16 cellular contexts compared by ENCODE assay signal in the genomic region with DNA sequence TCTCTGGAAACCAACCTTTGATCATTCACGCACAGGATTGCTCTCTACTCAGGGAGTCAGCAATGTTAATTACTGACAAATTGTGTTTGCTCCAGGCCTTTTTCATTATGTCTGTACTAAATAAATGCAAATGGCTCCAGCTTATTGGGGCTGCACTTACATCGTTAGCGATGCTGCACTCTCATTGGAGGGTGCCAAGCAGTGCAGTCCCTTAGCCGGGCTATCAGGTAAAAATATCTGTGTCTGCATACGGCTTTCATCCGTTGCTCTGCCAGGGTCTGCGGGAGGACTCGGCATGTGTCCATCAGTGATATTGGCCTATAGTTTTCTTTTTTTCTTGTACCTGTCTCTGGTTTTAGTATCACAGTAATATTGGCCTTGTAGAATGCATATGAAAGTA.
DNase-seq lines count a peak whose midpoint lies in the region; ATAC-seq and TF ChIP-seq lines count a peak whose summit lies in the region.
"Had no signal": no experiment of that assay in that cellular context is flagged by ENCODE, and none has a peak within 500 bp of the region (broad histone marks: within the 10 kb centered on the region; RNA-seq: fewer than 3 reads in every experiment).

No MANE protein-coding gene starts in this region.

- H3K9me3 ChIP-seq in Caco-2 (no peaks in the 10 kb centered on the region; the same call in 1 of the 2 replicates), hepatocyte (ENCODE audit: low read depth) (no peaks in the 10 kb centered on the region)
- H3K9me3 ChIP-seq: BLaER1, HAP-1 had no signal

- no peaks in the 10 kb centered on the region for H3K36me3 ChIP-seq in Caco-2 (ENCODE audit: control insufficient read depth, insufficient read depth, low read length)
- H3K36me3 ChIP-seq in hepatocyte (replicated peaks; ENCODE audit: insufficient read depth, low read depth): no peaks in the 10 kb centered on the region
- H3K36me3 ChIP-seq in mesendoderm (ENCODE audit: control insufficient read depth, insufficient read depth, low read length): no peaks in the 10 kb centered on the region
- H3K36me3 ChIP-seq: BLaER1, HAP-1 had no signal

- intact Hi-C loops in Caco-2 (cut with micrococcal nuclease; ENCODE audit: unreplicated experiment): no loop called here

- H4K5ac ChIP-seq in mesendoderm (ENCODE audit: low read length): no peak overlapping the region

- H3K27ac ChIP-seq in hepatocyte: no peak overlapping the region
- H3K27ac ChIP-seq in mesendoderm (ENCODE audit: low read depth, low read length): no peak overlapping the region
- H3K27ac ChIP-seq: BLaER1, KMS-11 had no signal

- H3K27me3 Mint-ChIP-seq in Caco-2 (ENCODE audit: insufficient read depth, unreplicated experiment): no peaks in the 10 kb centered on the region
- H3K27me3 Mint-ChIP-seq: CD4-positive, alpha-beta memory T cell had no signal

- H3K56ac ChIP-seq in mesendoderm (ENCODE audit: low read length): no peak overlapping the region

- no TSS peak for BruUV-seq in Caco-2 (replicated peaks; lab: Mats Ljungman, UMichigan)

- no peak overlapping the region for H3K4me3 ChIP-seq in Caco-2 (ENCODE audit: low read depth, low read length)
- no peak overlapping the region for H3K4me3 ChIP-seq in hepatocyte
- no peak overlapping the region for H3K4me3 ChIP-seq in mesendoderm (ENCODE audit: low read length)
- H3K4me3 ChIP-seq: BLaER1, HAP-1 had no signal

- H3K79me2 ChIP-seq in hepatocyte (no peaks in the 10 kb centered on the region), mesendoderm (ENCODE audit: control insufficient read depth, insufficient read depth, low read length) (no peaks in the 10 kb centered on the region)

- H3K9me3 Mint-ChIP-seq in Caco-2 (ENCODE audit: unreplicated experiment): no peaks in the 10 kb centered on the region

- no peak overlapping the region for H3K9ac ChIP-seq in mesendoderm (ENCODE audit: low read length)
- H3K9ac ChIP-seq: BLaER1, KMS-11 had no signal

- TF ChIP-seq CTCF in Caco-2 (IDR thresholded peaks at IDR 0.05; ENCODE audit: insufficient read depth in 1 of 2, low read depth in 1 of 2, low read length in 1 of 2, severe bottlenecking in 1 of 2, unreplicated experiment in 1 of 2) (no peak), hepatocyte (IDR thresholded peaks at IDR 0.05; ENCODE audit: poor library complexity) (no peak)

- H3K4me1 Mint-ChIP-seq in Caco-2 (ENCODE audit: low read depth, unreplicated experiment): peaks cover 7% of the 10 kb centered on the region
- H3K4me1 Mint-ChIP-seq: CD14-positive monocyte; CD4-positive, alpha-beta memory T cell had no signal

- H3K4me1 ChIP-seq in Caco-2: peaks cover 6% of the 10 kb centered on the region; the same call in 1 of the 2 replicates
- no peaks in the 10 kb centered on the region for H3K4me1 ChIP-seq in hepatocyte (ENCODE audit: insufficient read depth)
- H3K4me1 ChIP-seq in mesendoderm (ENCODE audit: control insufficient read depth, low read depth, low read length): no peaks in the 10 kb centered on the region
- H3K4me1 ChIP-seq: BLaER1, HAP-1 had no signal

- H4K20me1 ChIP-seq in hepatocyte (ENCODE audit: insufficient read depth, poor library complexity, severe bottlenecking): no peaks in the 10 kb centered on the region
- H4K20me1 ChIP-seq: BLaER1 had no signal

- no peak overlapping the region for H3K4ac ChIP-seq in mesendoderm (ENCODE audit: low read depth, low read length)

- no peak overlapping the region for H3K4me3 Mint-ChIP-seq in Caco-2 (ENCODE audit: unreplicated experiment)
- H3K4me3 Mint-ChIP-seq: CD14-positive monocyte; CD4-positive, alpha-beta memory T cell had no signal

- no peak overlapping the region for H2AFZ ChIP-seq in hepatocyte

- no peak overlapping the region for H2BK15ac ChIP-seq in mesendoderm (replicated peaks; ENCODE audit: low read depth)

- H3K4me2 ChIP-seq in hepatocyte (peak overlapping the region; percentile 54), mesendoderm (ENCODE audit: low read length) (no peak overlapping the region)
- H3K4me2 ChIP-seq: BLaER1, KMS-11 had no signal

- DNase-seq in Caco-2 (peak; percentile 7 to 44), HuH-7 (ENCODE audit: low spot score) (peak; percentile 6), hepatocyte (ENCODE audit: low spot score) (peak; percentile 31), mesendoderm (peak; percentile 37), T-helper 1 cell (no peak)
- DNase-seq: AML-193; Calu3; CD4-positive, alpha-beta memory T cell; DMS79 treated with DMSO at 0.1 percent for 48 hours; GF-D8 had no signal

- CTCF ChIA-PET in Caco-2 (lab: Charles Lee): no interaction called here

- H3K18ac ChIP-seq in mesendoderm (ENCODE audit: low read length): no peak overlapping the region

- no peaks in the 10 kb centered on the region for H3K9me2 ChIP-seq in hepatocyte (replicated peaks; ENCODE audit: insufficient read depth)

- no peak overlapping the region for H3K27ac Mint-ChIP-seq in Caco-2 (ENCODE audit: unreplicated experiment)
- H3K27ac Mint-ChIP-seq: CD14-positive monocyte; CD4-positive, alpha-beta memory T cell had no signal

- POLR2A ChIA-PET in Caco-2 (lab: Charles Lee): no interaction called here

- no peak overlapping the region for H4K8ac ChIP-seq in mesendoderm (ENCODE audit: low read depth, low read length)

- H3K27me3 ChIP-seq in Caco-2 (replicated peaks; ENCODE audit: control insufficient read depth, insufficient read depth, low read length) (no peaks in the 10 kb centered on the region), hepatocyte (no peaks in the 10 kb centered on the region), mesendoderm (ENCODE audit: insufficient read depth, low read length, poor library complexity) (no peaks in the 10 kb centered on the region)
- H3K27me3 ChIP-seq: BLaER1 had no signal

- no peak overlapping the region for H2BK120ac ChIP-seq in mesendoderm (ENCODE audit: low read depth, low read length)

- ATAC-seq in HG03039 (IDR thresholded peaks at IDR 0.05; ENCODE audit: unreplicated experiment) (no peak), GM18909 (IDR thresholded peaks at IDR 0.05; ENCODE audit: poor library complexity, unreplicated experiment) (no peak)

- H2AK5ac ChIP-seq in mesendoderm (ENCODE audit: low read length): no peak overlapping the region

- H3K23ac ChIP-seq in mesendoderm (ENCODE audit: low read length): no peak overlapping the region

- no peak overlapping the region for H2BK5ac ChIP-seq in mesendoderm (ENCODE audit: low read length)

- H3K79me1 ChIP-seq in mesendoderm (ENCODE audit: low read length): no peaks in the 10 kb centered on the region

- WGBS in hepatocyte (ENCODE audit: low lambda C conversion rate, missing lambda C conversion rate): 45% methylated on average over 8 of the region's 8 CpGs
- WGBS in mesendoderm (ENCODE audit: extremely low coverage, insufficient coverage, low lambda C conversion rate): no CpG with 5 or more reads among the region's 8 CpGs

- H3K36me3 Mint-ChIP-seq in Caco-2 (ENCODE audit: insufficient read depth, unreplicated experiment): no peaks in the 10 kb centered on the region
- H3K36me3 Mint-ChIP-seq: CD14-positive monocyte; CD4-positive, alpha-beta memory T cell had no signal

Comparison
In these comparisons a context has a peak if more than half of its experiments do, and no peak if none do; other contexts are left out.
1. DNase-seq: peak in Caco-2 (2 of 2), HuH-7 (single experiment), hepatocyte (single experiment) and mesendoderm (single experiment); none in T-helper 1 cell (0 of 5).